Comparison of ENCODE assay signal across 8 cellular contexts in genomic region chr1:25810341-25811299, GRCh38. TPM values are rescaled to one million over a fixed set of nuclear protein-coding genes. Genes with fewer than 3 reads are reported as not detected.
DNase-seq lines count a peak whose midpoint lies in the region; ATAC-seq lines count a peak whose summit lies in the region.

No MANE protein-coding gene starts in this region.

- H3K9me3 ChIP-seq in SJCRH30 (replicated peaks) = no peaks in the 10 kb centered on the region
- H3K9me3 ChIP-seq in aorta (ENCODE audit: control insufficient read depth, low read length) = no peaks in the 10 kb centered on the region

- H3K27ac ChIP-seq in SJCRH30 (no peak overlapping the region), aorta (ENCODE audit: low read depth in 1 of 2, low read length in 2 of 2) (no peak overlapping the region)

- WGBS in aorta, 2 donors = 33 to 36% methylated on average over 21 of the region's 21 CpGs

- no peaks in the 10 kb centered on the region for H3K27me3 ChIP-seq in SJCRH30
- H3K27me3 ChIP-seq in aorta (ENCODE audit: control insufficient read depth in 1 of 2, insufficient read depth in 2 of 2, low read length in 1 of 2) = no peaks in the 10 kb centered on the region

- DNase-seq in COLO668 (lab: John Stamatoyannopoulos, UW; ENCODE audit: unreplicated experiment) (peak; percentile 81), HT1080 (ENCODE audit: low read depth) (peak; percentile 51), SJCRH30 (peak; percentile 77 to 82), globus pallidus (ENCODE audit: low spot score) (peak; percentile 46), posterior vena cava (ENCODE audit: low spot score) (peak; percentile 90), aorta (peak; percentile 79 to 90)
- DNase-seq in activated effector memory CD4-positive, alpha-beta T cell treated with anti-CD3 and anti-CD28 coated beads, Interleukin-2, amount 50 U/mL, for 16 hours = peak; percentile 92

- ATAC-seq in aorta (ENCODE audit: low FRiP score) (peak; percentile 66), GM21390 (IDR thresholded peaks at IDR 0.05; ENCODE audit: unreplicated experiment) (no peak)

- intact Hi-C loops in posterior vena cava (cut with DNase I) = no loop called here
- intact Hi-C loops in aorta (cut with DNase I) = loop anchor here in 1 of 2 donors (5.0 kb wide), 1 partner anchor 408 kb away; no protein-coding TSS in a partner anchor

- H3K4me3 ChIP-seq in SJCRH30 (no peak overlapping the region), aorta (ENCODE audit: low read length in 2 of 2) (no peak overlapping the region)

- peaks cover 4% of the 10 kb centered on the region for H3K36me3 ChIP-seq in SJCRH30
- H3K36me3 ChIP-seq in aorta (ENCODE audit: control insufficient read depth in 1 of 2, insufficient read depth in 2 of 2, low read length in 1 of 2) = peaks cover 0 to 4% of the 10 kb centered on the region in 2 donors

- H3K4me1 ChIP-seq in SJCRH30 = peaks cover 6% of the 10 kb centered on the region; the same call in 1 of the 2 replicates
- no peaks in the 10 kb centered on the region for H3K4me1 ChIP-seq in aorta (ENCODE audit: control insufficient read depth in 1 of 2, insufficient read depth in 2 of 2, low read length in 2 of 2)

RNA-seq across cellular contexts. Expression of gene MTFR1L, which starts 9.1 kb away (rescaled TPM):
- 43.4 and 47.5 TPM in 2 replicates for total RNA-seq in HT1080 (2014; rRNA removed; shearing (Covaris generic))
- polyA plus RNA-seq in HT1080 (2015; cell fraction: cytosol; rRNA removed) = 38.5 and 38.7 TPM in 2 replicates
- 63.5 and 65.7 TPM in 2 replicates for polyA plus RNA-seq in HT1080 (2015; cell fraction: nucleus; rRNA removed)
- total RNA-seq in SJCRH30 (2014; rRNA removed; shearing (Covaris generic)) = 47.9 and 49.9 TPM in 2 replicates
- total RNA-seq in posterior vena cava (10 to 100 TPM; 45.6 to 59.6 TPM), aorta (10 to 100 TPM; 54.0 to 59.6 TPM)
- 10 to 100 TPM; 52.2 to 72.3 TPM for polyA plus RNA-seq in aorta

RNA-seq across cellular contexts. Expression of gene SELENON, which starts 10.6 kb away (rescaled TPM):
- 24.3 and 36.5 TPM in 2 replicates for total RNA-seq in HT1080 (2014; rRNA removed; shearing (Covaris generic))
- 108 and 125 TPM in 2 replicates for polyA plus RNA-seq in HT1080 (2015; cell fraction: cytosol; rRNA removed)
- polyA plus RNA-seq in HT1080 (2015; cell fraction: nucleus; rRNA removed) = 54.0 and 57.1 TPM in 2 replicates
- total RNA-seq in SJCRH30 (2014; rRNA removed; shearing (Covaris generic)) = 63.1 and 64.3 TPM in 2 replicates
- total RNA-seq in posterior vena cava (10 to 100 TPM; 85.7 to 88.0 TPM), aorta (10 to 100 TPM; 68.0 to 79.4 TPM)
- 10 to 100 TPM; 13.1 to 36.9 TPM for polyA plus RNA-seq in aorta

RNA-seq across cellular contexts. Expression of gene AUNIP, which starts 48.6 kb away (rescaled TPM):
- total RNA-seq in HT1080 (2014; rRNA removed; shearing (Covaris generic)) = 12.8 and 15.8 TPM in 2 replicates
- polyA plus RNA-seq in HT1080 (2015; cell fraction: cytosol; rRNA removed) = 6.4 and 7.9 TPM in 2 replicates
- polyA plus RNA-seq in HT1080 (2015; cell fraction: nucleus; rRNA removed) = 7.2 TPM in 2 replicates
- total RNA-seq in SJCRH30 (2014; rRNA removed; shearing (Covaris generic)) = 28.9 and 34.3 TPM in 2 replicates
- total RNA-seq in posterior vena cava (not detected), aorta (not detected)
- not detected for polyA plus RNA-seq in aorta

Comparison
In these comparisons a context has a peak if more than half of its experiments do, and no peak if none do; other contexts are left out.
1. RNA of gene AUNIP, which starts 48.6 kb away (total RNA-seq): 28.9 to 34.3 TPM in SJCRH30 and 12.8 to 15.8 TPM in HT1080; not detected in aorta and not detected in posterior vena cava; every median in the first group is over 10 times any median in the second.
2. Peak in every context shown above with its lines, with median percentiles within 50 percentile points of each other: DNase-seq.